17 cellular contexts compared by ENCODE assay signal in genomic region chr4:25367877-25368276, GRCh38. TPM values are rescaled to one million over a fixed set of nuclear protein-coding genes. Genes with fewer than 3 reads are reported as not detected.
DNase-seq lines count a peak whose midpoint lies in the region; ATAC-seq, FAIRE-seq and TF ChIP-seq lines count a peak whose summit lies in the region.
"Had no signal": no experiment of that assay in that cellular context is flagged by ENCODE, and none has a peak within 500 bp of the region (broad histone marks: within the 10 kb centered on the region; RNA-seq: fewer than 3 reads in every experiment).

No MANE protein-coding gene starts in this region.

- no peak overlapping the region for H2BK5ac ChIP-seq in mesenchymal stem cell (ENCODE audit: low read depth, low read length, poor library complexity, severe bottlenecking)

- H3K4me2 ChIP-seq in HepG2 (ENCODE audit: low read depth, low read length) (0 out of 2 replicates have a peak overlapping the region, but pooled peaks have one; percentile 36), K562 (ENCODE audit: insufficient read depth, low read length) (no peak overlapping the region), mesenchymal stem cell (ENCODE audit: low read length, poor library complexity, severe bottlenecking) (no peak overlapping the region)
- H3K4me2 ChIP-seq: BLaER1 treated with 17β-estradiol and CSF1 and Interleukin-3, amounts not matched to agents 10 nM and 100 nM had no signal

- H4K8ac ChIP-seq in mesenchymal stem cell (ENCODE audit: low read length), result no peak overlapping the region

- H4K20me1 ChIP-seq in HepG2 (ENCODE audit: insufficient read depth, low read length), result no peaks in the 10 kb centered on the region
- no peaks in the 10 kb centered on the region for H4K20me1 ChIP-seq in K562 (replicated peaks; ENCODE audit: control insufficient read depth, insufficient read depth, low read length)
- H4K20me1 ChIP-seq: BLaER1 treated with 17β-estradiol and CSF1 and Interleukin-3, amounts not matched to agents 10 nM and 100 nM had no signal

- intact Hi-C loops in HepG2 (cut with micrococcal nuclease; ENCODE audit: unreplicated experiment) (loop anchor here (1.0 to 5.0 kb wide), 4 partner anchors 55 to 388 kb away; partner anchors contain the start of genes SEPSECS and ZCCHC4), right lobe of liver (cut with DNase I) (no loop called here), K562 (cut with micrococcal nuclease) (loop anchor here (1.0 to 5.0 kb wide), 3 partner anchors 127 to 386 kb away; no protein-coding TSS in a partner anchor), testis (cut with DNase I; ENCODE audit: low total_unique reads) (no loop called here)

- POLR2A ChIA-PET in HepG2 (lab: Yijun Ruan, JAX) (interaction anchor here (1.2 to 1.3 kb wide), 2 partner anchors 9 to 55 kb away, joined by 6 to 7 read pairs; partner anchors contain the start of genes ANAPC4 and ZCCHC4), K562 (lab: Yijun Ruan, JAX) (no interaction called here)

- no peak overlapping the region for H3K23ac ChIP-seq in mesenchymal stem cell (ENCODE audit: low read length in 2 of 2)

- H3K4ac ChIP-seq in mesenchymal stem cell (ENCODE audit: low read depth in 1 of 2, low read length in 2 of 2), result no peak overlapping the region

- no peak overlapping the region for H2AK5ac ChIP-seq in mesenchymal stem cell (ENCODE audit: low read length, severe bottlenecking)

- H3K27me3 ChIP-seq in HepG2 (ENCODE audit: control insufficient read depth in 1 of 2, insufficient read depth in 2 of 2, low read length in 2 of 2), result no peaks in the 10 kb centered on the region
- H3K27me3 ChIP-seq in right lobe of liver, result no peaks in the 10 kb centered on the region
- H3K27me3 ChIP-seq in K562 (ENCODE audit: control insufficient read depth in 2 of 2, insufficient read depth in 2 of 2, low read length in 2 of 2), result no peaks in the 10 kb centered on the region
- no peaks in the 10 kb centered on the region for H3K27me3 ChIP-seq in mesenchymal stem cell (ENCODE audit: control insufficient read depth in 1 of 2, insufficient read depth in 1 of 2, low read length in 2 of 2)
- no peaks in the 10 kb centered on the region for H3K27me3 ChIP-seq in testis
- H3K27me3 ChIP-seq: BLaER1 treated with 17β-estradiol and CSF1 and Interleukin-3, amounts not matched to agents 10 nM and 100 nM had no signal

- H2BK120ac ChIP-seq in mesenchymal stem cell (ENCODE audit: low read depth, low read length), result no peak overlapping the region

- no peak overlapping the region for H3K18ac ChIP-seq in mesenchymal stem cell (ENCODE audit: low read depth in 1 of 2, low read length in 2 of 2)

- no peak overlapping the region for H2AFZ ChIP-seq in HepG2 (ENCODE audit: low read length)
- H2AFZ ChIP-seq in K562 (ENCODE audit: low read depth, low read length), result no peak overlapping the region
- no peak overlapping the region for H2AFZ ChIP-seq in mesenchymal stem cell (ENCODE audit: low read depth, low read length)

- no peak overlapping the region for H3K14ac ChIP-seq in mesenchymal stem cell (ENCODE audit: low read length in 2 of 2)

- H3K79me1 ChIP-seq in mesenchymal stem cell (replicated peaks; ENCODE audit: low read length, poor library complexity, severe bottlenecking), result peaks cover 3% of the 10 kb centered on the region

- H3K36me3 ChIP-seq in HepG2 (replicated peaks in 1 of 2; ENCODE audit: control insufficient read depth in 1 of 2, insufficient read depth in 2 of 2, low read length in 2 of 2), result peaks cover 2 to 17% of the 10 kb centered on the region in 2 experiments; a peak in 2 of 5 replicates
- H3K36me3 ChIP-seq in right lobe of liver, result no peaks in the 10 kb centered on the region
- peaks cover 35% of the 10 kb centered on the region for H3K36me3 ChIP-seq in K562 (ENCODE audit: control insufficient read depth, insufficient read depth, low read length)
- H3K36me3 ChIP-seq in mesenchymal stem cell (ENCODE audit: control insufficient read depth in 1 of 2, insufficient read depth in 2 of 2, low read depth in 1 of 2, low read length in 2 of 2), result peaks cover 0 to 46% of the 10 kb centered on the region in 2 experiments
- H3K36me3 ChIP-seq in testis (ENCODE audit: low read depth, missing control alignments), result no peaks in the 10 kb centered on the region

- H2BK12ac ChIP-seq in mesenchymal stem cell (ENCODE audit: low read length in 2 of 2), result no peak overlapping the region

- TF ChIP-seq RAD21 in HepG2 (CRISPR knock-in tag; IDR thresholded peaks at IDR 0.05) (no peak), K562 (CRISPR knock-in tag; conservative IDR thresholded peaks at IDR 0.05 in 1 of 2, IDR thresholded peaks at IDR 0.05 in 1 of 2) (no peak)

- TF ChIP-seq POLR2A in HepG2 (IDR thresholded peaks at IDR 0.05; ENCODE audit: insufficient read depth in 1 of 2, low read depth in 2 of 2, low read length in 2 of 2) (no peak), right lobe of liver (IDR thresholded peaks at IDR 0.05) (no peak), K562 (conservative IDR thresholded peaks at IDR 0.05) (no peak), testis (IDR thresholded peaks at IDR 0.05) (no peak)

- H3K9ac ChIP-seq in HepG2 (ENCODE audit: insufficient read depth, low read depth, low read length) (peak overlapping the region; percentile 19; the same call in 1 of the 2 replicates), K562 (ENCODE audit: insufficient read depth in 1 of 2, low read depth in 2 of 2, low read length in 2 of 2) (no peak overlapping the region), mesenchymal stem cell (ENCODE audit: low read length) (peak overlapping the region; percentile 9)

- BruUV-seq in HepG2 (replicated peaks; lab: Mats Ljungman, UMichigan) (no TSS peak), K562 (replicated peaks; lab: Mats Ljungman, UMichigan) (no TSS peak)

- H3K9me1 ChIP-seq in K562 (ENCODE audit: control insufficient read depth, insufficient read depth, low read length), result peaks cover 3% of the 10 kb centered on the region

- no peak overlapping the region for H2BK15ac ChIP-seq in mesenchymal stem cell (ENCODE audit: low read depth, poor library complexity, severe bottlenecking)

- DNase-seq in HepG2 (ENCODE audit: low spot score), result no peak
- no peak for DNase-seq in right lobe of liver
- no peak for DNase-seq in K562 (ENCODE audit: extremely low read depth in 1 of 4, low spot score in 3 of 4)
- no peak for DNase-seq in mesenchymal stem cell
- DNase-seq in testis, result no peak
- DNase-seq in SIG-M5 (lab: John Stamatoyannopoulos, UW), result no peak
- no peak for DNase-seq in stimulated activated naive CD8-positive, alpha-beta T cell treated with anti-CD3 and anti-CD28 coated beads, Interleukin-15, Interleukin-2, amounts not matched to agents 100 U/mL and 50 U/mL, for 24 hours
- no peak for DNase-seq in medulla oblongata (ENCODE audit: extremely low spot score)
- DNase-seq: 8988T; Calu3; CD8-positive, alpha-beta T cell; DMS79 treated with DMSO at 0.1 percent for 48 hours; GF-D8; H9; KBM-7 had no signal

- in situ Hi-C loops in HepG2 (cut with HindIII; ENCODE audit: extremely low pct_ligation_motif_present, low pct_unique_long_range_greater_than_20kb), result loop anchor here (10.0 to 25.0 kb wide), 2 partner anchors 183 to 381 kb away; no protein-coding TSS in a partner anchor
- in situ Hi-C loops in K562 (cut with MboI), result no loop called here

- no peak for TF ChIP-seq CTCF in HepG2 (CRISPR knock-in tag; IDR thresholded peaks at IDR 0.05)
- TF ChIP-seq CTCF in right lobe of liver (IDR thresholded peaks at IDR 0.05), result no peak
- TF ChIP-seq CTCF in K562 (IDR thresholded peaks at IDR 0.05 in 2 of 3, conservative IDR thresholded peaks at IDR 0.05 in 1 of 3; ENCODE audit: insufficient read depth in 2 of 3, low read depth in 1 of 3, low read length in 3 of 3), result no peak
- no peak for TF ChIP-seq CTCF in testis (IDR thresholded peaks at IDR 0.05)

- TF ChIP-seq EP300 in HepG2 (IDR thresholded peaks at IDR 0.05; ENCODE audit: low read depth in 2 of 2, low read length in 2 of 2), result no peak
- no peak for TF ChIP-seq EP300 in HepG2 (CRISPR knock-in tag; IDR thresholded peaks at IDR 0.05; ENCODE audit: borderline replicate concordance)
- no peak for TF ChIP-seq EP300 in K562 (IDR thresholded peaks at IDR 0.05; ENCODE audit: low read length)

- H3K9me3 ChIP-seq in HepG2 (ENCODE audit: low read length) (no peaks in the 10 kb centered on the region), right lobe of liver (no peaks in the 10 kb centered on the region), K562 (replicated peaks; ENCODE audit: control insufficient read depth, insufficient read depth, low read depth, low read length) (no peaks in the 10 kb centered on the region), mesenchymal stem cell (ENCODE audit: control insufficient read depth, low read length) (no peaks in the 10 kb centered on the region), testis (no peaks in the 10 kb centered on the region)
- H3K9me3 ChIP-seq: BLaER1 treated with 17β-estradiol and CSF1 and Interleukin-3, amounts not matched to agents 10 nM and 100 nM had no signal

- ATAC-seq in HepG2 (no peak), right lobe of liver (no peak), K562 (no peak)
- ATAC-seq in stimulated activated naive CD8-positive, alpha-beta T cell treated with anti-CD3 and anti-CD28 coated beads, Interleukin-15, Interleukin-2, amounts not matched to agents 100 U/mL and 50 U/mL, for 24 hours, result no peak
- ATAC-seq: CD8-positive, alpha-beta T cell had no signal

- no peaks in the 10 kb centered on the region for H3K79me2 ChIP-seq in HepG2 (ENCODE audit: insufficient read depth, low read length)
- no peaks in the 10 kb centered on the region for H3K79me2 ChIP-seq in K562 (ENCODE audit: control insufficient read depth, insufficient read depth, low read length)

- H3K4me1 ChIP-seq in HepG2 (ENCODE audit: insufficient read depth, low read length), result peaks cover 31% of the 10 kb centered on the region
- peaks cover 0 to 7% (median under 1%) of the 10 kb centered on the region in 4 donors for H3K4me1 ChIP-seq in right lobe of liver
- H3K4me1 ChIP-seq in K562 (replicated peaks in 1 of 2; ENCODE audit: control insufficient read depth in 2 of 2, insufficient read depth in 2 of 2, low read length in 2 of 2), result no peaks in the 10 kb centered on the region
- no peaks in the 10 kb centered on the region for H3K4me1 ChIP-seq in mesenchymal stem cell (ENCODE audit: control insufficient read depth, insufficient read depth, low read depth, low read length)
- peaks cover 4% of the 10 kb centered on the region for H3K4me1 ChIP-seq in testis
- H3K4me1 ChIP-seq: BLaER1 treated with 17β-estradiol and CSF1 and Interleukin-3, amounts not matched to agents 10 nM and 100 nM had no signal

- no peak overlapping the region for H4K91ac ChIP-seq in mesenchymal stem cell (ENCODE audit: low read length)

- FAIRE-seq in HepG2 (lab: Jason Lieb, UNC) (no peak), K562 (lab: Jason Lieb, UNC) (no peak)
- FAIRE-seq: H1 had no signal

- H3K27ac ChIP-seq in HepG2 (ENCODE audit: extremely low read length, insufficient read depth, low read length) (peak overlapping the region; percentile 34), right lobe of liver (no peak overlapping the region), K562 (ENCODE audit: extremely low read depth, low read depth, low read length) (no peak overlapping the region), mesenchymal stem cell (ENCODE audit: low read length, poor library complexity, severe bottlenecking) (no peak overlapping the region), testis (peak overlapping the region; percentile 7 to 57)
- H3K27ac ChIP-seq: BLaER1 treated with 17β-estradiol and CSF1 and Interleukin-3, amounts not matched to agents 10 nM and 100 nM had no signal

- H3K4me3 ChIP-seq in HepG2 (replicated peaks in 1 of 3; ENCODE audit: insufficient read depth in 1 of 3, low read depth in 2 of 3, low read length in 3 of 3), result no peak overlapping the region
- H3K4me3 ChIP-seq in right lobe of liver, result no peak overlapping the region
- H3K4me3 ChIP-seq in K562, result no peak overlapping the region
- H3K4me3 ChIP-seq in mesenchymal stem cell (ENCODE audit: insufficient read depth in 1 of 2, low read depth in 1 of 2, low read length in 2 of 2), result no peak overlapping the region
- no peak overlapping the region for H3K4me3 ChIP-seq in testis
- H3K4me3 ChIP-seq: BLaER1 treated with 17β-estradiol and CSF1 and Interleukin-3, amounts not matched to agents 10 nM and 100 nM had no signal

- CTCF ChIA-PET in HepG2 (lab: Yijun Ruan, JAX; ENCODE audit: low intra/inter-chr PET ratio, low total read pairs) (interaction anchor here (1.6 kb wide), 1 partner anchor 55 kb away, joined by 6 read pairs; the partner anchor contains the start of gene ZCCHC4), K562 (lab: Yijun Ruan, JAX; ENCODE audit: low intra/inter-chr PET ratio) (no interaction called here)

RNA-seq across cellular contexts. Expression of gene ANAPC4, which starts 9.2 kb away (rescaled TPM):
- total RNA-seq in HepG2 (2016; rRNA removed; fragmentation: Illumina TruSeq; extraction: Trizol), result 29.4 and 30.2 TPM in 2 replicates
- total RNA-seq in HepG2 (2016; cell fraction: cytosol; rRNA removed; fragmentation: Illumina TruSeq; extraction: Trizol; ENCODE audit: low read depth), result 3.3 and 3.7 TPM in 2 replicates
- total RNA-seq in HepG2 (2016; cell fraction: insoluble cytoplasmic fraction; rRNA removed; fragmentation: Illumina TruSeq; extraction: Trizol), result 27.8 and 32.4 TPM in 2 replicates
- 4.8 and 6.7 TPM in 2 replicates for total RNA-seq in HepG2 (2016; cell fraction: membrane; rRNA removed; fragmentation: Illumina TruSeq; extraction: Trizol)
- 50.0 and 57.1 TPM in 2 replicates for total RNA-seq in HepG2 (2016; cell fraction: nucleus; rRNA removed; fragmentation: Illumina TruSeq; extraction: Trizol)
- 10.3 and 14.5 TPM in 2 replicates for polyA plus RNA-seq in HepG2 (2011; rRNA removed)
- polyA plus RNA-seq in HepG2 (2011; cell fraction: cytosol; rRNA removed), result 2.8 and 3.1 TPM in 2 replicates
- 27.8 and 35.7 TPM in 2 replicates for polyA plus RNA-seq in HepG2 (2011; cell fraction: nucleus; rRNA removed)
- 11.4 and 14.0 TPM in 2 replicates for polyA plus RNA-seq in HepG2 (2012)
- polyA plus RNA-seq in HepG2 (2016; cell fraction: cytosol; fragmentation: Illumina TruSeq; extraction: Trizol; ENCODE audit: low read depth), result 0.96 and 0.99 TPM in 2 replicates
- polyA plus RNA-seq in HepG2 (2016; cell fraction: insoluble cytoplasmic fraction; fragmentation: Illumina TruSeq; extraction: Trizol; ENCODE audit: low read depth), result 18.2 and 19.3 TPM in 2 replicates
- 1.6 and 2.5 TPM in 2 replicates for polyA plus RNA-seq in HepG2 (2016; cell fraction: membrane; fragmentation: Illumina TruSeq; extraction: Trizol; ENCODE audit: low read depth)
- 66.0 and 68.6 TPM in 2 replicates for polyA plus RNA-seq in HepG2 (2016; cell fraction: nucleus; fragmentation: Illumina TruSeq; extraction: Trizol; ENCODE audit: insufficient read depth, low read depth)
- polyA minus RNA-seq in HepG2 (2011; rRNA and poly(A)+ RNA removed; ENCODE audit: low replicate concordance), result 6.6 and 8.6 TPM in 2 replicates
- polyA minus RNA-seq in HepG2 (2011; cell fraction: cytosol; rRNA and poly(A)+ RNA removed), result 3.4 and 6.6 TPM in 2 replicates
- polyA minus RNA-seq in HepG2 (2011; cell fraction: nucleus; rRNA and poly(A)+ RNA removed), result 50.8 and 60.5 TPM in 2 replicates
- total RNA-seq in right lobe of liver, result 10 to 100 TPM in 5 of 6 experiments, 1 to 10 TPM in 1; 7.2 to 13.9 (median 11.4) TPM
- 45.0 and 132 TPM in 2 replicates for total RNA-seq in K562 (2011; cell fraction: chromatin; rRNA removed; ENCODE audit: low replicate concordance)
- 21.7 and 27.0 TPM in 2 replicates for total RNA-seq in K562 (2011; cell fraction: nucleolus; rRNA removed)
- total RNA-seq in K562 (2011; cell fraction: nucleoplasm; rRNA removed), result 46.1 and 73.2 TPM in 2 replicates
- total RNA-seq in K562 (2014; rRNA removed), result 22.0 and 24.8 TPM in 2 replicates
- total RNA-seq in K562 (2014; rRNA removed; fragmentation: Illumina TruSeq; extraction: Trizol), result 44.8 and 55.0 TPM in 2 replicates
- total RNA-seq in K562 (2015; rRNA removed; fragmentation: Illumina TruSeq; extraction: Trizol), result 38.5 and 45.3 TPM in 2 replicates
- total RNA-seq in K562 (2021), result 29.6 and 32.2 TPM in 2 replicates
- 33.2 and 42.8 TPM in 2 replicates for polyA plus RNA-seq in K562 (2011; rRNA removed)
- 3.7 and 9.3 TPM in 2 replicates for polyA plus RNA-seq in K562 (2011; cell fraction: cytosol; rRNA removed)
- 50.2 and 75.1 TPM in 2 replicates for polyA plus RNA-seq in K562 (2011; cell fraction: nucleus; rRNA removed)
- polyA plus RNA-seq in K562 (2012), result 21.9 and 22.3 TPM in 2 replicates
- 39.2 and 47.0 TPM in 2 replicates for polyA plus RNA-seq in K562 (2014; fragmentation: Illumina TruSeq; extraction: Trizol)
- polyA plus RNA-seq in K562 (2014; fragmentation: Nextera tagmentation; extraction: Ambion mirVana), result 10 to 100 TPM; 23.9 to 30.3 TPM
- 29.0 and 31.9 TPM in 2 replicates for polyA plus RNA-seq in K562 (2014; rRNA removed)
- 33.4 and 40.3 TPM in 2 replicates for polyA minus RNA-seq in K562 (2011; rRNA and poly(A)+ RNA removed)
- 10.6 and 12.2 TPM in 2 replicates for polyA minus RNA-seq in K562 (2011; cell fraction: cytosol; rRNA and poly(A)+ RNA removed)
- polyA minus RNA-seq in K562 (2011; cell fraction: nucleus; rRNA and poly(A)+ RNA removed), result 26.8 and 41.8 TPM in 2 replicates
- polyA plus RNA-seq in mesenchymal stem cell (2013, experiment 1 of 2), result 12.7 TPM
- polyA plus RNA-seq in mesenchymal stem cell (2013, experiment 2 of 2), result 12.7 TPM
- total RNA-seq in testis, result 10 to 100 TPM; 35.3 to 43.5 TPM
- 16.1 TPM for polyA plus RNA-seq in testis (ENCODE audit: insufficient read depth, low read depth, low replicate concordance)

RNA-seq across cellular contexts. Expression of gene ZCCHC4, which starts 55.3 kb away (rescaled TPM):
- total RNA-seq in HepG2 (2016; rRNA removed; fragmentation: Illumina TruSeq; extraction: Trizol), result 15.0 and 16.9 TPM in 2 replicates
- total RNA-seq in HepG2 (2016; cell fraction: cytosol; rRNA removed; fragmentation: Illumina TruSeq; extraction: Trizol; ENCODE audit: low read depth), result 12.1 and 12.6 TPM in 2 replicates
- total RNA-seq in HepG2 (2016; cell fraction: insoluble cytoplasmic fraction; rRNA removed; fragmentation: Illumina TruSeq; extraction: Trizol), result 14.8 and 16.4 TPM in 2 replicates
- total RNA-seq in HepG2 (2016; cell fraction: membrane; rRNA removed; fragmentation: Illumina TruSeq; extraction: Trizol), result 6.9 and 9.6 TPM in 2 replicates
- total RNA-seq in HepG2 (2016; cell fraction: nucleus; rRNA removed; fragmentation: Illumina TruSeq; extraction: Trizol), result 17.4 and 19.8 TPM in 2 replicates
- polyA plus RNA-seq in HepG2 (2011; rRNA removed), result 10.4 and 13.2 TPM in 2 replicates
- 6.0 and 7.9 TPM in 2 replicates for polyA plus RNA-seq in HepG2 (2011; cell fraction: cytosol; rRNA removed)
- polyA plus RNA-seq in HepG2 (2011; cell fraction: nucleus; rRNA removed), result 7.9 and 11.6 TPM in 2 replicates
- 6.0 and 7.5 TPM in 2 replicates for polyA plus RNA-seq in HepG2 (2012)
- 0.93 and 1.2 TPM in 2 replicates for polyA plus RNA-seq in HepG2 (2016; cell fraction: cytosol; fragmentation: Illumina TruSeq; extraction: Trizol; ENCODE audit: low read depth)
- 13.4 and 14.0 TPM in 2 replicates for polyA plus RNA-seq in HepG2 (2016; cell fraction: insoluble cytoplasmic fraction; fragmentation: Illumina TruSeq; extraction: Trizol; ENCODE audit: low read depth)
- 2.5 and 2.6 TPM in 2 replicates for polyA plus RNA-seq in HepG2 (2016; cell fraction: membrane; fragmentation: Illumina TruSeq; extraction: Trizol; ENCODE audit: low read depth)
- 18.4 and 20.1 TPM in 2 replicates for polyA plus RNA-seq in HepG2 (2016; cell fraction: nucleus; fragmentation: Illumina TruSeq; extraction: Trizol; ENCODE audit: insufficient read depth, low read depth)
- polyA minus RNA-seq in HepG2 (2011; rRNA and poly(A)+ RNA removed; ENCODE audit: low replicate concordance), result 8.2 and 9.8 TPM in 2 replicates
- polyA minus RNA-seq in HepG2 (2011; cell fraction: cytosol; rRNA and poly(A)+ RNA removed), result 6.8 and 9.1 TPM in 2 replicates
- 54.5 and 56.7 TPM in 2 replicates for polyA minus RNA-seq in HepG2 (2011; cell fraction: nucleus; rRNA and poly(A)+ RNA removed)
- total RNA-seq in right lobe of liver, result 1 to 10 TPM; 2.9 to 6.9 (median 3.9) TPM
- 29.2 and 64.5 TPM in 2 replicates for total RNA-seq in K562 (2011; cell fraction: chromatin; rRNA removed; ENCODE audit: low replicate concordance)
- total RNA-seq in K562 (2011; cell fraction: nucleolus; rRNA removed), result 13.8 and 20.3 TPM in 2 replicates
- total RNA-seq in K562 (2011; cell fraction: nucleoplasm; rRNA removed), result 34.8 and 59.5 TPM in 2 replicates
- 12.9 and 14.0 TPM in 2 replicates for total RNA-seq in K562 (2014; rRNA removed)
- total RNA-seq in K562 (2014; rRNA removed; fragmentation: Illumina TruSeq; extraction: Trizol), result 20.5 and 21.3 TPM in 2 replicates
- total RNA-seq in K562 (2015; rRNA removed; fragmentation: Illumina TruSeq; extraction: Trizol), result 18.1 and 19.0 TPM in 2 replicates
- total RNA-seq in K562 (2021), result 13.6 and 14.3 TPM in 2 replicates
- polyA plus RNA-seq in K562 (2011; rRNA removed), result 20.4 and 26.1 TPM in 2 replicates
- polyA plus RNA-seq in K562 (2011; cell fraction: cytosol; rRNA removed), result 6.8 and 13.3 TPM in 2 replicates
- polyA plus RNA-seq in K562 (2011; cell fraction: nucleus; rRNA removed), result 16.1 and 17.8 TPM in 2 replicates
- polyA plus RNA-seq in K562 (2012), result 8.6 and 9.2 TPM in 2 replicates
- polyA plus RNA-seq in K562 (2014; fragmentation: Illumina TruSeq; extraction: Trizol), result 16.4 and 17.6 TPM in 2 replicates
- 1 to 10 TPM; 5.3 to 7.9 TPM for polyA plus RNA-seq in K562 (2014; fragmentation: Nextera tagmentation; extraction: Ambion mirVana)
- polyA plus RNA-seq in K562 (2014; rRNA removed), result 14.3 and 15.2 TPM in 2 replicates
- 29.0 and 31.1 TPM in 2 replicates for polyA minus RNA-seq in K562 (2011; rRNA and poly(A)+ RNA removed)
- 11.5 and 12.4 TPM in 2 replicates for polyA minus RNA-seq in K562 (2011; cell fraction: cytosol; rRNA and poly(A)+ RNA removed)
- 25.6 and 45.3 TPM in 2 replicates for polyA minus RNA-seq in K562 (2011; cell fraction: nucleus; rRNA and poly(A)+ RNA removed)
- 5.6 TPM for polyA plus RNA-seq in mesenchymal stem cell (2013, experiment 1 of 2)
- polyA plus RNA-seq in mesenchymal stem cell (2013, experiment 2 of 2), result 5.5 TPM
- total RNA-seq in testis, result 10 to 100 TPM; 27.3 to 27.5 TPM
- 10.3 TPM for polyA plus RNA-seq in testis (ENCODE audit: insufficient read depth, low read depth, low replicate concordance)

Comparison
In these comparisons a context has a peak if more than half of its experiments do, and no peak if none do; other contexts are left out.
1. H3K27ac ChIP-seq: peak in HepG2 (single experiment) and testis (2 of 2); none in right lobe of liver (0 of 3), K562 (single experiment) and mesenchymal stem cell (single experiment).
2. intact Hi-C loops: an anchor here in HepG2 (1.0 to 5.0 kb wide) and K562 (1.0 to 5.0 kb wide); none called in right lobe of liver and testis.
3. H3K9ac ChIP-seq: peak in HepG2 (single experiment) and mesenchymal stem cell (single experiment); none in K562 (0 of 2).
4. Of the 241 proteins assayed by ChIP-seq in both HepG2 and K562: peak only in HepG2: none; only in K562: MAFG; in both: MAFF and MAFK; in neither: 238.